8 cellular contexts compared by ENCODE assay signal in genomic region chr11:108664730-108665525, GRCh38. TPM values are rescaled to one million over a fixed set of nuclear protein-coding genes. Genes with fewer than 3 reads are reported as not detected.
A peak's percentile ranks its signal among the peaks of the same experiment; 100 is the strongest.
DNase-seq lines count a peak whose midpoint lies in the region; ATAC-seq and TF ChIP-seq lines count a peak whose summit lies in the region.

Gene DDX10, plus strand, starts transcription at chr11:108665069. Its CDS starts 85 bp downstream, at chr11:108665154.

- peak within 1 kb of the TSS; percentile 100 for H3K4me3 Mint-ChIP-seq in activated T-helper 1 cell treated with anti-CD3 and anti-CD28 coated beads, Interleukin-12 subunit alpha, Interleukin-12 subunit beta, Interleukin-2, Interleukin-4 antibody, amounts not matched to agents 30 ng/mL and 10 ng/mL and 1 ng/mL, durations not matched to agents 14 hours and 24 hours and 36 hours
- H3K4me3 Mint-ChIP-seq in naive B cell = peak within 1 kb of the TSS; percentile 98 to 100 (median 100)
- H3K4me3 Mint-ChIP-seq in stimulated activated memory B cell treated with anti-CD40 and anti-IgM and Interleukin-4, amounts not matched to agents 10 μg/mL and 1 μg/mL and 100 μg/mL, for 72 hours = peak within 1 kb of the TSS; percentile 100

- H2AFZ ChIP-seq in GM23248 = peak within 1 kb of the TSS; percentile 97

- H3K27me3 Mint-ChIP-seq in activated T-helper 1 cell treated with anti-CD3 and anti-CD28 coated beads, Interleukin-12 subunit alpha, Interleukin-12 subunit beta, Interleukin-2, Interleukin-4 antibody, amounts not matched to agents 30 ng/mL and 10 ng/mL and 1 ng/mL, durations not matched to agents 14 hours and 24 hours and 36 hours (ENCODE audit: insufficient read depth) = peaks cover 7% of the 10 kb centered on the region
- H3K27me3 Mint-ChIP-seq in naive B cell = peaks cover 0 to 5% (median 0%) of the 10 kb centered on the region in 3 donors
- H3K27me3 Mint-ChIP-seq in stimulated activated memory B cell treated with anti-CD40 and anti-IgM and Interleukin-4, amounts not matched to agents 10 μg/mL and 1 μg/mL and 100 μg/mL, for 72 hours = no peaks in the 10 kb centered on the region

- TF ChIP-seq CTCF in DOHH2 (IDR thresholded peaks at IDR 0.05; ENCODE audit: low read depth, low read length, poor library complexity, severe bottlenecking) = peak; percentile 19

- H4K20me1 ChIP-seq in DOHH2 (ENCODE audit: control insufficient read depth, insufficient read depth, low read depth, low read length) = peaks cover 7% of the 10 kb centered on the region; the same call in 1 of the 2 replicates
- H4K20me1 ChIP-seq in GM23248 (ENCODE audit: insufficient read depth) = no peaks in the 10 kb centered on the region

- peak; percentile 94 to 97 for ATAC-seq in naive B cell (ENCODE audit: low read depth in 2 of 2)
- ATAC-seq in stimulated activated memory B cell treated with anti-CD40 and anti-IgM and Interleukin-4, amounts not matched to agents 10 μg/mL and 1 μg/mL and 100 μg/mL, for 72 hours = peak; percentile 100

- peaks cover 22% of the 10 kb centered on the region for H3K36me3 Mint-ChIP-seq in activated T-helper 1 cell treated with anti-CD3 and anti-CD28 coated beads, Interleukin-12 subunit alpha, Interleukin-12 subunit beta, Interleukin-2, Interleukin-4 antibody, amounts not matched to agents 30 ng/mL and 10 ng/mL and 1 ng/mL, durations not matched to agents 14 hours and 24 hours and 36 hours (ENCODE audit: low read depth)
- peaks cover 0 to 14% of the 10 kb centered on the region in 2 donors for H3K36me3 Mint-ChIP-seq in naive B cell
- H3K36me3 Mint-ChIP-seq in stimulated activated memory B cell treated with anti-CD40 and anti-IgM and Interleukin-4, amounts not matched to agents 10 μg/mL and 1 μg/mL and 100 μg/mL, for 72 hours = peaks cover 27% of the 10 kb centered on the region

- H3K4me2 ChIP-seq in DOHH2 (ENCODE audit: low read length) (peak within 1 kb of the TSS; percentile 98), GM23248 (ENCODE audit: unreplicated experiment) (peak within 1 kb of the TSS; percentile 86)

- H3F3A ChIP-seq in DOHH2 (ENCODE audit: control insufficient read depth, insufficient read depth) (peaks cover 16% of the 10 kb centered on the region), GM23248 (ENCODE audit: insufficient read depth) (no peaks in the 10 kb centered on the region)

- intact Hi-C loops in activated T-helper 1 cell treated with anti-CD3 and anti-CD28 coated beads, Interleukin-12 subunit alpha, Interleukin-12 subunit beta, Interleukin-2, Interleukin-4 antibody, amounts not matched to agents 30 ng/mL and 10 ng/mL and 1 ng/mL, durations not matched to agents 14 hours and 24 hours and 36 hours (cut with micrococcal nuclease) = loop anchor here (1.0 to 10.0 kb wide), 10 partner anchors 44 to 1210 kb away; partner anchors contain the start of genes ACAT1, ALKBH8, ATM and C11orf65

- peak within 1 kb of the TSS; percentile 92 for H3K4me3 ChIP-seq in DOHH2 (ENCODE audit: low read length)
- H3K4me3 ChIP-seq in GM23248 = peak within 1 kb of the TSS; percentile 87

- DNase-seq in GM23248 (peak; percentile 99), Kasumi-1 (lab: John Stamatoyannopoulos, UW) (peak; percentile 96 to 97), RPMI7951 (ENCODE audit: low read depth) (peak; percentile 97), fibroblast of gingiva (ENCODE audit: low read depth) (peak; percentile 98), naive B cell (peak; percentile 99)
- peak; percentile 98 for DNase-seq in activated T-helper 1 cell treated with anti-CD3 and anti-CD28 coated beads, Interleukin-12 subunit alpha, Interleukin-12 subunit beta, Interleukin-2, Interleukin-4 antibody, amounts not matched to agents 30 ng/mL and 10 ng/mL and 1 ng/mL, durations not matched to agents 14 hours and 24 hours and 36 hours (ENCODE audit: low spot score)

- H3K4me1 Mint-ChIP-seq in activated T-helper 1 cell treated with anti-CD3 and anti-CD28 coated beads, Interleukin-12 subunit alpha, Interleukin-12 subunit beta, Interleukin-2, Interleukin-4 antibody, amounts not matched to agents 30 ng/mL and 10 ng/mL and 1 ng/mL, durations not matched to agents 14 hours and 24 hours and 36 hours (ENCODE audit: low read depth) = peaks cover 45% of the 10 kb centered on the region
- H3K4me1 Mint-ChIP-seq in naive B cell = peaks cover 39 to 54% (median 45%) of the 10 kb centered on the region in 3 donors
- H3K4me1 Mint-ChIP-seq in stimulated activated memory B cell treated with anti-CD40 and anti-IgM and Interleukin-4, amounts not matched to agents 10 μg/mL and 1 μg/mL and 100 μg/mL, for 72 hours = peaks cover 51% of the 10 kb centered on the region

- H3K27me3 ChIP-seq in DOHH2 (ENCODE audit: control insufficient read depth, low read length) (no peaks in the 10 kb centered on the region), GM23248 (replicated peaks; ENCODE audit: insufficient read depth) (no peaks in the 10 kb centered on the region)

- H3K27ac ChIP-seq in DOHH2 (ENCODE audit: low read depth, low read length) (peak within 1 kb of the TSS; percentile 46), GM23248 (0 out of 2 replicates have a peak within 1 kb of the TSS, but pooled peaks have one; percentile 14)

- H3K9ac ChIP-seq in GM23248 = peak within 1 kb of the TSS; percentile 81

- peaks cover 51% of the 10 kb centered on the region for H3K79me2 ChIP-seq in DOHH2 (ENCODE audit: control insufficient read depth, low read length)
- peaks cover 49% of the 10 kb centered on the region for H3K79me2 ChIP-seq in GM23248 (ENCODE audit: insufficient read depth)

- H3K27ac Mint-ChIP-seq in activated T-helper 1 cell treated with anti-CD3 and anti-CD28 coated beads, Interleukin-12 subunit alpha, Interleukin-12 subunit beta, Interleukin-2, Interleukin-4 antibody, amounts not matched to agents 30 ng/mL and 10 ng/mL and 1 ng/mL, durations not matched to agents 14 hours and 24 hours and 36 hours = peak within 1 kb of the TSS; percentile 97
- peak within 1 kb of the TSS; percentile 96 to 100 (median 100) for H3K27ac Mint-ChIP-seq in naive B cell
- peak within 1 kb of the TSS; percentile 87 for H3K27ac Mint-ChIP-seq in stimulated activated memory B cell treated with anti-CD40 and anti-IgM and Interleukin-4, amounts not matched to agents 10 μg/mL and 1 μg/mL and 100 μg/mL, for 72 hours

- in situ Hi-C loops in GM23248 (cut with MboI) = no loop called here

- H3K4me1 ChIP-seq in DOHH2 (ENCODE audit: control insufficient read depth, low read length) (peaks cover 52% of the 10 kb centered on the region), GM23248 (ENCODE audit: insufficient read depth) (0 out of 2 replicates have a peak, but pooled peaks cover 6% of the 10 kb centered on the region)

- H3K9me2 ChIP-seq in DOHH2 (replicated peaks; ENCODE audit: control insufficient read depth, low read length) = no peaks in the 10 kb centered on the region
- no peaks in the 10 kb centered on the region for H3K9me2 ChIP-seq in GM23248 (ENCODE audit: insufficient read depth)

- H3K36me3 ChIP-seq in DOHH2 (ENCODE audit: control insufficient read depth, low read length) = peaks cover 36% of the 10 kb centered on the region
- no peaks in the 10 kb centered on the region for H3K36me3 ChIP-seq in GM23248 (ENCODE audit: low read depth)

- no peaks in the 10 kb centered on the region for H3K9me3 Mint-ChIP-seq in activated T-helper 1 cell treated with anti-CD3 and anti-CD28 coated beads, Interleukin-12 subunit alpha, Interleukin-12 subunit beta, Interleukin-2, Interleukin-4 antibody, amounts not matched to agents 30 ng/mL and 10 ng/mL and 1 ng/mL, durations not matched to agents 14 hours and 24 hours and 36 hours
- H3K9me3 Mint-ChIP-seq in naive B cell = peaks cover 0 to 2% (median 0%) of the 10 kb centered on the region in 7 donors
- H3K9me3 Mint-ChIP-seq in stimulated activated memory B cell treated with anti-CD40 and anti-IgM and Interleukin-4, amounts not matched to agents 10 μg/mL and 1 μg/mL and 100 μg/mL, for 72 hours = no peaks in the 10 kb centered on the region

- WGBS in GM23248 (ENCODE audit: low coverage in 1 of 2, low lambda C conversion rate in 2 of 2, missing lambda C conversion rate in 2 of 2), 2 experiments = 1% methylated on average over 60 to 61 of the region's 61 CpGs

- no peaks in the 10 kb centered on the region for H3K9me3 ChIP-seq in DOHH2 (ENCODE audit: control insufficient read depth, insufficient read depth, low read length)
- H3K9me3 ChIP-seq in GM23248 (ENCODE audit: low read depth) = no peaks in the 10 kb centered on the region

RNA-seq across cellular contexts. Expression of gene DDX10, which starts in this region (rescaled TPM):
- 11.5 and 31.2 TPM in 2 replicates for total RNA-seq in GM23248 (2014; rRNA removed; shearing (Covaris generic))
- polyA plus RNA-seq in GM23248 (2016; fragmentation: Nextera tagmentation; extraction: Ambion mirVana) = 23.6 and 24.0 TPM in 2 replicates
- 25.1 and 26.8 TPM in 2 replicates for total RNA-seq in RPMI7951 (2014; rRNA removed; shearing (Covaris generic))
- total RNA-seq in activated T-helper 1 cell treated with anti-CD3 and anti-CD28 coated beads, Interleukin-12 subunit alpha, Interleukin-12 subunit beta, Interleukin-2, Interleukin-4 antibody, amounts not matched to agents 30 ng/mL and 10 ng/mL and 1 ng/mL, durations not matched to agents 14 hours and 24 hours and 36 hours = 68.4 and 68.8 TPM in 2 replicates
- 10 to 100 TPM; 14.0 to 24.2 (median 18.9) TPM for polyA plus RNA-seq in naive B cell (ENCODE audit: low read depth in 6 of 6)

Comparison
In these comparisons a context has a peak if more than half of its experiments do, and no peak if none do; other contexts are left out.
1. Peak in every context shown above with its lines: DNase-seq, ATAC-seq, H3K4me3 ChIP-seq and H3K27ac ChIP-seq.